18 cellular contexts compared by ENCODE assay signal in genomic region chrX:42754129-42754528, GRCh38. TPM values are rescaled to one million over a fixed set of nuclear protein-coding genes. Genes with fewer than 3 reads are reported as not detected.
A peak's percentile ranks its signal among the peaks of the same experiment; 100 is the strongest.
DNase-seq lines count a peak whose midpoint lies in the region; FAIRE-seq and TF ChIP-seq lines count a peak whose summit lies in the region.
"Had no signal": no experiment of that assay in that cellular context is flagged by ENCODE, and none has a peak within 500 bp of the region (broad histone marks: within the 10 kb centered on the region; RNA-seq: fewer than 3 reads in every experiment).

No MANE protein-coding gene starts in this region.

- WGBS in mesodermal cell (ENCODE audit: insufficient coverage in 2 of 2), 2 experiments = 60% methylated on average over 1 of the region's 2 CpGs; no CpG with 5 or more reads in 1 of the 2 experiments
- 12% methylated on average over 2 of the region's 2 CpGs for WGBS in smooth muscle cell (ENCODE audit: low lambda C conversion rate)

- peak overlapping the region; percentile 42 for H3K4me2 ChIP-seq in smooth muscle cell

- FAIRE-seq in GM12892 (lab: Jason Lieb, UNC) = no peak
- FAIRE-seq: D721Med had no signal

- peaks cover 6% of the 10 kb centered on the region for H3F3A ChIP-seq in smooth muscle cell (ENCODE audit: low read depth)

- DNase-seq in NCI-H226 = peak; percentile 37
- no peak for DNase-seq in smooth muscle cell (lab: John Stamatoyannopoulos, UW; ENCODE audit: unreplicated experiment)
- DNase-seq in GM12892 (ENCODE audit: insufficient read length) = no peak
- no peak for DNase-seq in inferior parietal cortex (ENCODE audit: extremely low spot score)
- DNase-seq in activated CD8-positive, alpha-beta memory T cell treated with anti-CD3 and anti-CD28 coated beads for 24 hours = no peak
- DNase-seq: BE2C; CD4-positive, alpha-beta memory T cell; DND-41; GDM1; GOT3; H9; IMR-90; KBM-7 had no signal

- no peaks in the 10 kb centered on the region for H3K27me3 ChIP-seq in ACC112 (ENCODE audit: insufficient read depth, low read length)
- H3K27me3 ChIP-seq in smooth muscle cell (ENCODE audit: low read depth) = no peaks in the 10 kb centered on the region
- H3K27me3 ChIP-seq: BE2C had no signal

- H3K9ac ChIP-seq in smooth muscle cell (ENCODE audit: low read depth) = no peak overlapping the region

- peaks cover 12% of the 10 kb centered on the region for H3K4me1 ChIP-seq in ACC112 (ENCODE audit: control insufficient read depth, insufficient read depth, low read length, unreplicated experiment)
- H3K4me1 ChIP-seq in mesodermal cell (ENCODE audit: control insufficient read depth, insufficient read depth, low read length, poor library complexity, severe bottlenecking) = peaks cover 7% of the 10 kb centered on the region
- peaks cover 8% of the 10 kb centered on the region for H3K4me1 ChIP-seq in smooth muscle cell (ENCODE audit: low read depth)
- H3K4me1 ChIP-seq: BE2C had no signal

- no peak for TF ChIP-seq POLR2A in GM12892 (IDR thresholded peaks at IDR 0.05; ENCODE audit: low read depth, low read length)

- H3K9me3 ChIP-seq in mesodermal cell (ENCODE audit: control insufficient read depth, low read length) (no peaks in the 10 kb centered on the region), smooth muscle cell (replicated peaks; ENCODE audit: low read depth) (no peaks in the 10 kb centered on the region)
- H3K9me3 ChIP-seq: BE2C had no signal

- H3K79me2 ChIP-seq in ACC112 (ENCODE audit: control insufficient read depth, insufficient read depth, low read length, unreplicated experiment) (no peaks in the 10 kb centered on the region), smooth muscle cell (ENCODE audit: low read depth) (no peaks in the 10 kb centered on the region)

- TF ChIP-seq CTCF in smooth muscle cell (IDR thresholded peaks at IDR 0.05; ENCODE audit: borderline replicate concordance, insufficient read depth, poor library complexity, severe bottlenecking) = no peak

- H4K20me1 ChIP-seq in smooth muscle cell (ENCODE audit: low read depth) = no peaks in the 10 kb centered on the region

- H3K36me3 ChIP-seq in ACC112 (ENCODE audit: insufficient read depth, low read length) = no peaks in the 10 kb centered on the region
- H3K36me3 ChIP-seq in mesodermal cell (ENCODE audit: control insufficient read depth, insufficient read depth, low read length) = no peaks in the 10 kb centered on the region
- no peaks in the 10 kb centered on the region for H3K36me3 ChIP-seq in smooth muscle cell (ENCODE audit: low read depth)
- H3K36me3 ChIP-seq: BE2C had no signal

- H3K27ac ChIP-seq in ACC112 (ENCODE audit: low read depth, low read length) (no peak overlapping the region), mesodermal cell (ENCODE audit: low read depth, low read length, severe bottlenecking) (peak overlapping the region; percentile 62), smooth muscle cell (ENCODE audit: low read depth) (peak overlapping the region; percentile 70)
- H3K27ac ChIP-seq: C4-2B had no signal

- H3K4me3 ChIP-seq in ACC112 (ENCODE audit: low read depth, low read length) (no peak overlapping the region), mesodermal cell (ENCODE audit: extremely low read depth, insufficient read depth, low read length, poor library complexity, severe bottlenecking) (no peak overlapping the region), smooth muscle cell (no peak overlapping the region)

- peak overlapping the region; percentile 60 for H2AFZ ChIP-seq in ACC112 (ENCODE audit: low read length, unreplicated experiment)
- no peak overlapping the region for H2AFZ ChIP-seq in smooth muscle cell (ENCODE audit: low read depth)

RNA-seq across cellular contexts. Expression of gene PPP1R2C, which starts 23.8 kb away (rescaled TPM):
- not detected for polyA plus RNA-seq in mesodermal cell (2013, experiment 1 of 2)
- polyA plus RNA-seq in mesodermal cell (2013, experiment 2 of 2) = not detected
- not detected in 2 replicates for total RNA-seq in smooth muscle cell
- not detected in 2 replicates for polyA plus RNA-seq in smooth muscle cell
- not detected for polyA plus RNA-seq in GM12892 (2012; ENCODE audit: missing spikeins)
- total RNA-seq: A172; CD4-positive, alpha-beta memory T cell; H9; IMR-90 had no signal
- polyA plus RNA-seq: IMR-90 had no signal
